Comparison of ENCODE assay signal across 12 cellular contexts in the genomic region with DNA sequence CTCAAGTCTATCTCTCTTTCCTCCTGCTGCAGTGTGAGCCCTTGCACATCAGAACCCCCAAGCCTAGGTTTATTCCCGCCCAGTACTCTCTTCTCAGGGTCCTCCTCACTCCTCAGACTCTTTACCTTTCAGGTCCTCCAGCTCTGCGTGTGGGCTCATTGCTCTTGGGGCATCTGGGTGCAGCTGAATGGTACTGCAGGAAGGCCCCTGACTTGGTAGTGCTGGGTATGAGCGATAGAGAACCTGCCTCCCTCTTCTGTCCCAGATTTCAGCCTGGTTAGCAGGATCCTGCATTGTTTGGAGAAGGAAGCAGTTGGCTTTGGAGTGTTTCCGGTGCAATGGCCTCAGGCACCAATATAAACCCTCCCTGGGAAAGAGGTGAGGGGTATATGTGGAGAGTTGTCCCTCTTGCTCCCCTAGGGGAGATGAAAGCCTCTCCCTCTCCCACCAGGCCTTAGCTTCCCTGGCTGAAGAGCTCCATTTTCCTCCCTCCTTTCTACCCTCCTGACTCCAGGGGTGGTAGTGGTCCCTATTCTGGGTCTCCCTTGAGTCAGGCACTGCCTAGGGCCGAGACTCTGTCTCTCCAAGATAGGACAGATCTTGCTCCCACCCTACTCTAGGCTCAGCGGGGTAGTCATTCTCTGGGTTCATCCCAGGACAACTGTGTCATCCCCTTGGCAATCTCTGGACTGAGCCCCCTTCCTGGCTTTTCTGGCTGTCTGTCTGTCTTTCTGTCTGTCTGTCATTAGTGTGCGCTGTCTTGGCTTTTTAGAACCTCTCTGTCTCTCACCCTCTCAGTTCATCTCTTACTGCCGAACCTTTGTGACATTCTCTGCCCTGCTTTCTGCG. TPM values are rescaled to one million over a fixed set of nuclear protein-coding genes. Genes with fewer than 3 reads are reported as not detected.
A peak's percentile ranks its signal among the peaks of the same experiment; 100 is the strongest.
DNase-seq lines count a peak whose midpoint lies in the region; ATAC-seq, FAIRE-seq and TF ChIP-seq lines count a peak whose summit lies in the region.
"Had no signal": no experiment of that assay in that cellular context is flagged by ENCODE, and none has a peak within 500 bp of the region (broad histone marks: within the 10 kb centered on the region; RNA-seq: fewer than 3 reads in every experiment).

No MANE protein-coding gene starts in this region.

- H3K4ac ChIP-seq in IMR-90 (ENCODE audit: low read depth, low read length) = peak overlapping the region; percentile 75

- H4K20me1 ChIP-seq in IMR-90 (ENCODE audit: insufficient read depth, low read length) = peaks cover 71% of the 10 kb centered on the region
- H4K20me1 ChIP-seq in endothelial cell of umbilical vein (replicated peaks; ENCODE audit: control insufficient read depth, extremely low read depth, insufficient read depth, low read length) = no peaks in the 10 kb centered on the region

- dilution Hi-C loops in IMR-90 (cut with HindIII; ENCODE audit: low sequenced_read_pairs, unreplicated experiment) = no loop called here
- dilution Hi-C loops in endothelial cell of umbilical vein (cut with MboI; ENCODE audit: extremely low pct_ligation_motif_present, low sequenced_read_pairs) = no loop called here

- peak overlapping the region; percentile 75 for H3K27ac ChIP-seq in IMR-90 (ENCODE audit: insufficient read depth, low read length)
- H3K27ac ChIP-seq in endothelial cell of umbilical vein (ENCODE audit: insufficient read depth, low read depth, low read length) = no peak overlapping the region

- no peak for DNase-seq in AG09309 (ENCODE audit: low read depth)
- DNase-seq in IMR-90 = no peak
- no peak for DNase-seq in endothelial cell of umbilical vein (ENCODE audit: low read depth, low spot score)
- DNase-seq in neural crest cell (ENCODE audit: low read depth, low spot score) = no peak
- DNase-seq in cerebellar nuclear complex (lab: John Stamatoyannopoulos, UW) = no peak
- no peak for DNase-seq in SKM-1 (lab: John Stamatoyannopoulos, UW; ENCODE audit: unreplicated experiment)
- DNase-seq in activated T-cell treated with anti-CD3 and anti-CD28 coated beads, Interleukin-2, amount 50 U/mL, for 24 hours = no peak
- no peak for DNase-seq in activated naive CD4-positive, alpha-beta T cell treated with Interleukin-2 at 50 U/mL for 16 hours
- DNase-seq: effector memory CD8-positive, alpha-beta T cell; RPMI8226 had no signal

- FAIRE-seq in endothelial cell of umbilical vein (lab: Jason Lieb, UNC) = no peak

- TF ChIP-seq CTCF in AG09309 (IDR thresholded peaks at IDR 0.05; ENCODE audit: control insufficient read depth, insufficient read depth, low read depth, low read length, missing control alignments) (no peak), IMR-90 (conservative IDR thresholded peaks at IDR 0.05; ENCODE audit: low read depth, low read length) (no peak), endothelial cell of umbilical vein (IDR thresholded peaks at IDR 0.05; ENCODE audit: extremely low read depth in 1 of 2, insufficient read depth in 1 of 2, low read depth in 1 of 2, low read length in 2 of 2) (no peak), neural crest cell (conservative IDR thresholded peaks at IDR 0.05) (no peak)

- intact Hi-C loops in IMR-90 (cut with micrococcal nuclease) (no loop called here), endothelial cell of umbilical vein (cut with micrococcal nuclease) (no loop called here)

- H2AK5ac ChIP-seq in IMR-90 (ENCODE audit: low read depth, low read length) = peak overlapping the region; percentile 88

- no peaks in the 10 kb centered on the region for H3K36me3 Mint-ChIP-seq in neural crest cell (ENCODE audit: low read depth)
- no peaks in the 10 kb centered on the region for H3K36me3 Mint-ChIP-seq in activated T-cell treated with anti-CD3 and anti-CD28 coated beads, Interleukin-2, amount 50 U/mL, for 24 hours (ENCODE audit: low read depth)

- H3K18ac ChIP-seq in IMR-90 (ENCODE audit: low read depth, low read length) = peak overlapping the region; percentile 1; the same call in 1 of the 2 replicates

- 0 out of 2 replicates have a peak overlapping the region, but pooled peaks have one; percentile 42 for H2BK20ac ChIP-seq in IMR-90 (ENCODE audit: low read depth, low read length)

- H3K79me1 ChIP-seq in IMR-90 (ENCODE audit: low read depth in 1 of 2, low read length in 2 of 2) = peaks cover 30 to 74% of the 10 kb centered on the region in 2 experiments; a peak in 3 of 4 replicates

- in situ Hi-C loops in IMR-90 (cut with MboI; ENCODE audit: low sequenced_read_pairs) = no loop called here

- H3K9me3 ChIP-seq in IMR-90 (ENCODE audit: control insufficient read depth, insufficient read depth, low read length) = no peaks in the 10 kb centered on the region
- H3K9me3 ChIP-seq in endothelial cell of umbilical vein (replicated peaks; ENCODE audit: control insufficient read depth, insufficient read depth, low read length) = no peaks in the 10 kb centered on the region

- H3K36me3 ChIP-seq in IMR-90 (ENCODE audit: control insufficient read depth, insufficient read depth, low read length) (peaks cover 20% of the 10 kb centered on the region; the same call in 1 of the 2 replicates), endothelial cell of umbilical vein (ENCODE audit: control insufficient read depth in 2 of 2, extremely low read depth in 1 of 2, insufficient read depth in 2 of 2, low read length in 2 of 2) (no peaks in the 10 kb centered on the region)

- peak overlapping the region; percentile 61; the same call in 1 of the 3 replicates for H2BK15ac ChIP-seq in IMR-90 (ENCODE audit: low read depth, low read length)

- peak overlapping the region; percentile 96 for H3K4me2 ChIP-seq in IMR-90 (ENCODE audit: low read depth, low read length)
- no peak overlapping the region for H3K4me2 ChIP-seq in endothelial cell of umbilical vein (ENCODE audit: insufficient read depth, low read length)

- H3K9ac ChIP-seq in IMR-90 (ENCODE audit: low read depth, low read length) (peak overlapping the region; percentile 99), endothelial cell of umbilical vein (replicated peaks; ENCODE audit: extremely low read depth, insufficient read depth, low read length) (no peak overlapping the region)

- H3K79me2 ChIP-seq in endothelial cell of umbilical vein (ENCODE audit: control insufficient read depth, insufficient read depth, low read length) = no peaks in the 10 kb centered on the region

- TF ChIP-seq POLR2A in IMR-90 (IDR thresholded peaks at IDR 0.05; ENCODE audit: low read depth, low read length) (no peak), endothelial cell of umbilical vein (IDR thresholded peaks at IDR 0.05; ENCODE audit: low read depth, low read length) (no peak)

- H4K91ac ChIP-seq in IMR-90 (ENCODE audit: insufficient read depth, low read depth, low read length) = peak overlapping the region; percentile 36

- peak overlapping the region; percentile 78; the same call in 1 of the 2 replicates for H3K56ac ChIP-seq in IMR-90 (ENCODE audit: extremely low read depth, insufficient read depth, low read length)

- peak overlapping the region; percentile 94 for H3K14ac ChIP-seq in IMR-90 (replicated peaks; ENCODE audit: low read depth, low read length)

- H3K9me3 Mint-ChIP-seq in neural crest cell = no peaks in the 10 kb centered on the region
- H3K9me3 Mint-ChIP-seq in activated T-cell treated with anti-CD3 and anti-CD28 coated beads, Interleukin-2, amount 50 U/mL, for 24 hours = no peaks in the 10 kb centered on the region
- H3K9me3 Mint-ChIP-seq: CD8-positive, alpha-beta memory T cell; effector memory CD8-positive, alpha-beta T cell had no signal

- ATAC-seq in IMR-90 (ENCODE audit: low read depth) = no peak
- ATAC-seq: effector memory CD8-positive, alpha-beta T cell had no signal

- peak overlapping the region in 1 of 2 experiments; percentile 52; a peak in 2 of 4 replicates for H4K8ac ChIP-seq in IMR-90 (ENCODE audit: low read depth in 2 of 2, low read length in 2 of 2)

- H2AK9ac ChIP-seq in IMR-90 (replicated peaks; ENCODE audit: low read depth, low read length, poor library complexity) = peak overlapping the region; percentile 60

- peaks cover 7% of the 10 kb centered on the region for H3K27me3 Mint-ChIP-seq in neural crest cell (ENCODE audit: low read depth)
- H3K27me3 Mint-ChIP-seq in activated T-cell treated with anti-CD3 and anti-CD28 coated beads, Interleukin-2, amount 50 U/mL, for 24 hours = no peaks in the 10 kb centered on the region
- H3K27me3 Mint-ChIP-seq: effector memory CD8-positive, alpha-beta T cell had no signal

- H3K27ac Mint-ChIP-seq in neural crest cell (ENCODE audit: unreplicated experiment) = no peak overlapping the region
- H3K27ac Mint-ChIP-seq in activated T-cell treated with anti-CD3 and anti-CD28 coated beads, Interleukin-2, amount 50 U/mL, for 24 hours = no peak overlapping the region
- H3K27ac Mint-ChIP-seq: effector memory CD8-positive, alpha-beta T cell had no signal

- H2BK120ac ChIP-seq in IMR-90 (ENCODE audit: low read depth, low read length) = peak overlapping the region; percentile 42

- H3K4me3 ChIP-seq in AG09309 (ENCODE audit: control insufficient read depth, low read depth, low read length) (peak overlapping the region; percentile 95), IMR-90 (ENCODE audit: insufficient read depth, low read depth, low read length) (no peak overlapping the region), endothelial cell of umbilical vein (replicated peaks in 1 of 3; ENCODE audit: insufficient read depth in 1 of 3, low read depth in 1 of 3, low read length in 3 of 3) (no peak overlapping the region)

- peak overlapping the region; percentile 86 for H3K4me3 Mint-ChIP-seq in neural crest cell
- no peak overlapping the region for H3K4me3 Mint-ChIP-seq in activated T-cell treated with anti-CD3 and anti-CD28 coated beads, Interleukin-2, amount 50 U/mL, for 24 hours
- H3K4me3 Mint-ChIP-seq: effector memory CD8-positive, alpha-beta T cell had no signal

- H3K4me1 ChIP-seq in IMR-90 (ENCODE audit: control insufficient read depth, insufficient read depth, low read length) (peaks cover 46% of the 10 kb centered on the region), endothelial cell of umbilical vein (ENCODE audit: control insufficient read depth, extremely low read depth, insufficient read depth, low read length) (peaks cover 2% of the 10 kb centered on the region)

- no peak overlapping the region; the same call in 1 of the 2 replicates for H4K5ac ChIP-seq in IMR-90 (ENCODE audit: low read depth, low read length)

- 23% methylated on average over 3 of the region's 9 CpGs; no CpG with 5 or more reads in 1 of the 2 experiments for whole genome bisulfite sequencing in IMR-90 (ENCODE audit: extremely low coverage in 2 of 2, insufficient read length in 1 of 2), 2 experiments

- POLR2A ChIA-PET in IMR-90 (lab: Charles Lee; ENCODE audit: unreplicated experiment) (interaction anchor here (0.6 kb wide), 1 partner anchor 43 kb away, joined by 3 read pairs; the partner anchor contains the start of gene NAB2), endothelial cell of umbilical vein (lab: Charles Lee) (no interaction called here)

- H2AFZ ChIP-seq in IMR-90 (replicated peaks; ENCODE audit: low read length, poor library complexity) (no peak overlapping the region), endothelial cell of umbilical vein (ENCODE audit: low read depth, low read length) (no peak overlapping the region)

- BruUV-seq in IMR-90 (replicated peaks; lab: Mats Ljungman, UMichigan) (no TSS peak), endothelial cell of umbilical vein (replicated peaks; lab: Mats Ljungman, UMichigan) (no TSS peak)

- no peaks in the 10 kb centered on the region for H3K27me3 ChIP-seq in IMR-90 (ENCODE audit: control insufficient read depth, insufficient read depth, low read length)
- peaks cover 38 to 39% of the 10 kb centered on the region in 2 experiments for H3K27me3 ChIP-seq in endothelial cell of umbilical vein (ENCODE audit: control insufficient read depth in 2 of 2, insufficient read depth in 2 of 2, low read length in 2 of 2)

- peak overlapping the region; percentile 89 for H3K23ac ChIP-seq in IMR-90 (ENCODE audit: low read depth, low read length)

- H2BK5ac ChIP-seq in IMR-90 (ENCODE audit: low read depth, low read length, poor library complexity, severe bottlenecking) = peak overlapping the region; percentile 50

- TF ChIP-seq RAD21 in IMR-90 (IDR thresholded peaks at IDR 0.05; ENCODE audit: low read length) = no peak

- CTCF ChIA-PET in IMR-90 (lab: Yijun Ruan, JAX) = interaction anchor here (0.8 to 0.9 kb wide), 2 partner anchors 8 to 12 kb away, joined by 3 read pairs; no protein-coding TSS in a partner anchor
- CTCF ChIA-PET in endothelial cell of umbilical vein (lab: Charles Lee) = interaction anchor here (0.6 to 18.0 kb wide), 3 partner anchors 8 to 375 kb away, joined by 3 to 429 read pairs (median 11); no protein-coding TSS in a partner anchor

- peaks cover 25% of the 10 kb centered on the region for H3K9me1 ChIP-seq in IMR-90 (ENCODE audit: insufficient read depth, low read length)
- no peaks in the 10 kb centered on the region for H3K9me1 ChIP-seq in endothelial cell of umbilical vein (replicated peaks; ENCODE audit: control insufficient read depth, extremely low read depth, insufficient read depth, low read length)

- H3K4me1 Mint-ChIP-seq in neural crest cell = peaks cover 70% of the 10 kb centered on the region
- peaks cover 16% of the 10 kb centered on the region for H3K4me1 Mint-ChIP-seq in activated T-cell treated with anti-CD3 and anti-CD28 coated beads, Interleukin-2, amount 50 U/mL, for 24 hours (ENCODE audit: low read depth)

RNA-seq across cellular contexts. Expression of gene LRP1, which starts 3.8 kb away (rescaled TPM):
- total RNA-seq in IMR-90 (2012; rRNA removed) (73.1 and 75.5 TPM in 2 replicates), endothelial cell of umbilical vein (3.8 and 4.6 TPM in 2 replicates), neural crest cell (61.8 and 62.7 TPM in 2 replicates)
- polyA plus RNA-seq in IMR-90 (2012; rRNA removed) (142 and 155 TPM in 2 replicates), endothelial cell of umbilical vein (1.5 and 1.6 TPM in 2 replicates)
- polyA plus RNA-seq in IMR-90 (2012; cell fraction: cytosol; rRNA removed) = 119 and 250 TPM in 2 replicates
- 252 and 565 TPM in 2 replicates for polyA plus RNA-seq in IMR-90 (2012; cell fraction: nucleus; rRNA removed; ENCODE audit: low replicate concordance)
- polyA plus RNA-seq in endothelial cell of umbilical vein (2011; cell fraction: cytosol; rRNA removed) = 1.5 and 2.4 TPM in 2 replicates
- polyA plus RNA-seq in endothelial cell of umbilical vein (2011; cell fraction: nucleus; rRNA removed) = 2.3 and 3.1 TPM in 2 replicates
- 2.7 and 9.0 TPM in 2 replicates for polyA plus RNA-seq in endothelial cell of umbilical vein (2012)
- polyA minus RNA-seq in endothelial cell of umbilical vein = 7.8 and 9.3 TPM in 2 replicates
- 3.2 TPM for polyA minus RNA-seq in endothelial cell of umbilical vein (2011; cell fraction: cytosol; rRNA and poly(A)+ RNA removed)
- polyA minus RNA-seq in endothelial cell of umbilical vein (2011; cell fraction: nucleus; rRNA and poly(A)+ RNA removed) = 4.3 and 5.0 TPM in 2 replicates

RNA-seq across cellular contexts. Expression of gene LRP1-AS, which starts 15.3 kb away (rescaled TPM):
- total RNA-seq in IMR-90 (2012; rRNA removed) (not detected in 2 replicates), endothelial cell of umbilical vein (not detected in 2 replicates), neural crest cell (not detected in 2 replicates)
- polyA plus RNA-seq in IMR-90 (2012; rRNA removed) (not detected in 2 replicates), endothelial cell of umbilical vein (not detected in 2 replicates)
- not detected in 2 replicates for polyA plus RNA-seq in IMR-90 (2012; cell fraction: cytosol; rRNA removed)
- not detected in 2 replicates for polyA plus RNA-seq in IMR-90 (2012; cell fraction: nucleus; rRNA removed; ENCODE audit: low replicate concordance)
- polyA plus RNA-seq in endothelial cell of umbilical vein (2011; cell fraction: cytosol; rRNA removed) = not detected in 2 replicates
- not detected in 2 replicates for polyA plus RNA-seq in endothelial cell of umbilical vein (2011; cell fraction: nucleus; rRNA removed)
- polyA plus RNA-seq in endothelial cell of umbilical vein (2012) = not detected in 2 replicates
- polyA minus RNA-seq in endothelial cell of umbilical vein = not detected in 2 replicates
- polyA minus RNA-seq in endothelial cell of umbilical vein (2011; cell fraction: cytosol; rRNA and poly(A)+ RNA removed) = not detected
- not detected in 2 replicates for polyA minus RNA-seq in endothelial cell of umbilical vein (2011; cell fraction: nucleus; rRNA and poly(A)+ RNA removed)
- total RNA-seq: CD8-positive, alpha-beta memory T cell; M059J had no signal
- polyA plus RNA-seq: CD8-positive, alpha-beta memory T cell had no signal

RNA-seq across cellular contexts. Expression of gene STAT6, which starts 21.0 kb away (rescaled TPM):
- total RNA-seq in IMR-90 (2012; rRNA removed) = 38.9 and 43.4 TPM in 2 replicates
- 88.8 and 96.9 TPM in 2 replicates for polyA plus RNA-seq in IMR-90 (2012; rRNA removed)
- polyA plus RNA-seq in IMR-90 (2012; cell fraction: cytosol; rRNA removed) = 44.8 and 69.4 TPM in 2 replicates
- 334 and 370 TPM in 2 replicates for polyA plus RNA-seq in IMR-90 (2012; cell fraction: nucleus; rRNA removed; ENCODE audit: low replicate concordance)
- 101 and 136 TPM in 2 replicates for total RNA-seq in endothelial cell of umbilical vein
- polyA plus RNA-seq in endothelial cell of umbilical vein = 147 and 164 TPM in 2 replicates
- polyA plus RNA-seq in endothelial cell of umbilical vein (2011; cell fraction: cytosol; rRNA removed) = 90.9 and 106 TPM in 2 replicates
- 343 and 418 TPM in 2 replicates for polyA plus RNA-seq in endothelial cell of umbilical vein (2011; cell fraction: nucleus; rRNA removed)
- 112 and 122 TPM in 2 replicates for polyA plus RNA-seq in endothelial cell of umbilical vein (2012)
- 126 and 150 TPM in 2 replicates for polyA minus RNA-seq in endothelial cell of umbilical vein
- 47.6 TPM for polyA minus RNA-seq in endothelial cell of umbilical vein (2011; cell fraction: cytosol; rRNA and poly(A)+ RNA removed)
- polyA minus RNA-seq in endothelial cell of umbilical vein (2011; cell fraction: nucleus; rRNA and poly(A)+ RNA removed) = 64.2 and 65.2 TPM in 2 replicates
- 40.2 and 41.7 TPM in 2 replicates for total RNA-seq in neural crest cell
- total RNA-seq: M059J had no signal

RNA-seq across cellular contexts. Expression of gene NAB2, which starts 43.2 kb away (rescaled TPM):
- total RNA-seq in IMR-90 (2012; rRNA removed) (68.3 and 68.8 TPM in 2 replicates), endothelial cell of umbilical vein (13.4 and 15.9 TPM in 2 replicates), neural crest cell (58.0 and 61.2 TPM in 2 replicates)
- polyA plus RNA-seq in IMR-90 (2012; rRNA removed) (65.1 and 65.2 TPM in 2 replicates), endothelial cell of umbilical vein (14.6 and 19.5 TPM in 2 replicates)
- polyA plus RNA-seq in IMR-90 (2012; cell fraction: cytosol; rRNA removed) = 52.2 and 62.3 TPM in 2 replicates
- 73.8 and 87.3 TPM in 2 replicates for polyA plus RNA-seq in IMR-90 (2012; cell fraction: nucleus; rRNA removed; ENCODE audit: low replicate concordance)
- polyA plus RNA-seq in endothelial cell of umbilical vein (2011; cell fraction: cytosol; rRNA removed) = 9.2 and 11.3 TPM in 2 replicates
- 11.9 and 14.2 TPM in 2 replicates for polyA plus RNA-seq in endothelial cell of umbilical vein (2011; cell fraction: nucleus; rRNA removed)
- polyA plus RNA-seq in endothelial cell of umbilical vein (2012) = 6.5 and 11.1 TPM in 2 replicates
- 20.5 and 21.2 TPM in 2 replicates for polyA minus RNA-seq in endothelial cell of umbilical vein
- 10.1 TPM for polyA minus RNA-seq in endothelial cell of umbilical vein (2011; cell fraction: cytosol; rRNA and poly(A)+ RNA removed)
- 4.5 and 6.8 TPM in 2 replicates for polyA minus RNA-seq in endothelial cell of umbilical vein (2011; cell fraction: nucleus; rRNA and poly(A)+ RNA removed)

RNA-seq across cellular contexts. Expression of gene NEMP1, which starts 53.5 kb away (rescaled TPM):
- total RNA-seq in IMR-90 (2012; rRNA removed) = 10.9 and 14.7 TPM in 2 replicates
- polyA plus RNA-seq in IMR-90 (2012; rRNA removed) = 7.2 and 8.9 TPM in 2 replicates
- polyA plus RNA-seq in IMR-90 (2012; cell fraction: cytosol; rRNA removed) = 1.2 and 2.3 TPM in 2 replicates
- polyA plus RNA-seq in IMR-90 (2012; cell fraction: nucleus; rRNA removed; ENCODE audit: low replicate concordance) = 3.6 and 28.5 TPM in 2 replicates
- 21.5 and 27.7 TPM in 2 replicates for total RNA-seq in endothelial cell of umbilical vein
- 9.0 and 10.8 TPM in 2 replicates for polyA plus RNA-seq in endothelial cell of umbilical vein
- 6.7 TPM in 2 replicates for polyA plus RNA-seq in endothelial cell of umbilical vein (2011; cell fraction: cytosol; rRNA removed)
- 32.5 and 40.5 TPM in 2 replicates for polyA plus RNA-seq in endothelial cell of umbilical vein (2011; cell fraction: nucleus; rRNA removed)
- polyA plus RNA-seq in endothelial cell of umbilical vein (2012) = 7.4 and 11.7 TPM in 2 replicates
- 19.8 and 21.7 TPM in 2 replicates for polyA minus RNA-seq in endothelial cell of umbilical vein
- 18.2 TPM for polyA minus RNA-seq in endothelial cell of umbilical vein (2011; cell fraction: cytosol; rRNA and poly(A)+ RNA removed)
- polyA minus RNA-seq in endothelial cell of umbilical vein (2011; cell fraction: nucleus; rRNA and poly(A)+ RNA removed) = 9.5 and 17.7 TPM in 2 replicates
- total RNA-seq in neural crest cell = 44.0 and 49.6 TPM in 2 replicates

Comparison
In these comparisons a context has a peak if more than half of its experiments do, and no peak if none do; other contexts are left out.
1. RNA of gene LRP1, which starts 3.8 kb away (total RNA-seq): 73.1 to 75.5 TPM in IMR-90 and 61.8 to 62.7 TPM in neural crest cell; 3.8 to 4.6 TPM in endothelial cell of umbilical vein; every median in the first group is over 10 times any median in the second.